Comparison of ENCODE assay signal across 8 cellular contexts in genomic region chr10:97849101-97849490, GRCh38. TPM values are rescaled to one million over a fixed set of nuclear protein-coding genes. Genes with fewer than 3 reads are reported as not detected.
DNase-seq lines count a peak whose midpoint lies in the region; ATAC-seq and TF ChIP-seq lines count a peak whose summit lies in the region.

No MANE protein-coding gene starts in this region.

- CTCF ChIA-PET in CD8-positive, alpha-beta memory T cell (lab: Charles Lee) = interaction anchor here (3.4 to 4.4 kb wide), 2 partner anchors 20 to 57 kb away, joined by 15 to 26 read pairs; no protein-coding TSS in a partner anchor
- CTCF ChIA-PET in activated B cell treated with CpG ODN at 0.5 μM for 24 hours (lab: Charles Lee) = no interaction called here

- peak overlapping the region; percentile 7 to 95 (median 78) for H3K27ac Mint-ChIP-seq in CD8-positive, alpha-beta memory T cell
- H3K27ac Mint-ChIP-seq in activated B cell treated with CpG ODN at 0.5 μM for 24 hours = no peak overlapping the region
- H3K27ac Mint-ChIP-seq in memory B cell = no peak overlapping the region

- H3K9me3 Mint-ChIP-seq in CD8-positive, alpha-beta memory T cell = no peaks in the 10 kb centered on the region
- H3K9me3 Mint-ChIP-seq in activated B cell treated with CpG ODN at 0.5 μM for 24 hours (no peaks in the 10 kb centered on the region), memory B cell (no peaks in the 10 kb centered on the region)

- intact Hi-C loops in activated B cell treated with CpG ODN at 0.5 μM for 24 hours (cut with micrococcal nuclease) = no loop called here

- TF ChIP-seq CTCF in activated B cell treated with CpG ODN at 0.5 μM for 24 hours (IDR thresholded peaks at IDR 0.05) (no peak), brain microvascular endothelial cell (IDR thresholded peaks at IDR 0.05; ENCODE audit: low read depth, low read length, missing control alignments) (no peak)

- peak overlapping the region; percentile 57 for H3K4me3 ChIP-seq in CD8-positive, alpha-beta memory T cell (ENCODE audit: low read length)
- H3K4me3 ChIP-seq in brain microvascular endothelial cell (ENCODE audit: low read depth, low read length) = no peak overlapping the region

- H3K36me3 ChIP-seq in CD8-positive, alpha-beta memory T cell (ENCODE audit: insufficient read depth, low read length) = no peaks in the 10 kb centered on the region
- no peaks in the 10 kb centered on the region for H3K36me3 ChIP-seq in brain microvascular endothelial cell (replicated peaks)

- H3K27me3 ChIP-seq in CD8-positive, alpha-beta memory T cell (ENCODE audit: insufficient read depth, low read length, poor library complexity, severe bottlenecking) = no peaks in the 10 kb centered on the region
- H3K27me3 ChIP-seq in brain microvascular endothelial cell (replicated peaks) = peaks cover 20% of the 10 kb centered on the region

- DNase-seq in CD8-positive, alpha-beta memory T cell = peak in 1 of 5 donors; percentile 24
- DNase-seq in LoVo (ENCODE audit: low spot score) (peak; percentile 6), activated B cell treated with CpG ODN at 0.5 μM for 24 hours (no peak), memory B cell (ENCODE audit: low spot score in 2 of 2) (no peak), brain microvascular endothelial cell (no peak), A172 (ENCODE audit: low spot score) (no peak)
- no peak for DNase-seq in activated effector memory CD4-positive, alpha-beta T cell treated with Interleukin-2 at 50 U/mL for 16 hours
- no peak for DNase-seq in effector CD8-positive, alpha-beta T cell (lab: John Stamatoyannopoulos, UW)

- ATAC-seq in activated B cell treated with CpG ODN at 0.5 μM for 24 hours (ENCODE audit: low read depth) (peak; percentile 16), memory B cell (ENCODE audit: low read depth) (no peak)

- H3K9me3 ChIP-seq in CD8-positive, alpha-beta memory T cell (ENCODE audit: low read length) = no peaks in the 10 kb centered on the region

- H3K27me3 Mint-ChIP-seq in CD8-positive, alpha-beta memory T cell = no peaks in the 10 kb centered on the region
- H3K27me3 Mint-ChIP-seq in activated B cell treated with CpG ODN at 0.5 μM for 24 hours = peaks cover 40% of the 10 kb centered on the region
- peaks cover 25% of the 10 kb centered on the region for H3K27me3 Mint-ChIP-seq in memory B cell

- in situ Hi-C loops in brain microvascular endothelial cell (cut with HindIII; ENCODE audit: low pct_ligation_motif_present, low sequenced_read_pairs) = no loop called here

- no peak overlapping the region for H3K27ac ChIP-seq in CD8-positive, alpha-beta memory T cell (ENCODE audit: low read depth, low read length)
- H3K27ac ChIP-seq in brain microvascular endothelial cell = no peak overlapping the region

- peaks cover 36 to 37% (median 36%) of the 10 kb centered on the region in 3 donors for H3K4me1 Mint-ChIP-seq in CD8-positive, alpha-beta memory T cell
- peaks cover 10% of the 10 kb centered on the region for H3K4me1 Mint-ChIP-seq in activated B cell treated with CpG ODN at 0.5 μM for 24 hours
- peaks cover 13% of the 10 kb centered on the region for H3K4me1 Mint-ChIP-seq in memory B cell

- POLR2A ChIA-PET in CD8-positive, alpha-beta memory T cell (lab: Charles Lee) = interaction anchor here (0.7 to 1.1 kb wide), 2 partner anchors 12 to 53 kb away, joined by 3 to 5 read pairs; no protein-coding TSS in a partner anchor
- POLR2A ChIA-PET in activated B cell treated with CpG ODN at 0.5 μM for 24 hours (lab: Charles Lee) = no interaction called here

- H3K36me3 Mint-ChIP-seq in CD8-positive, alpha-beta memory T cell = peaks cover 0 to 1% (median 0%) of the 10 kb centered on the region in 3 donors
- no peaks in the 10 kb centered on the region for H3K36me3 Mint-ChIP-seq in activated B cell treated with CpG ODN at 0.5 μM for 24 hours (ENCODE audit: low read depth)
- no peaks in the 10 kb centered on the region for H3K36me3 Mint-ChIP-seq in memory B cell

- peaks cover 34% of the 10 kb centered on the region for H3K4me1 ChIP-seq in CD8-positive, alpha-beta memory T cell (ENCODE audit: insufficient read depth, low read length)

- H3K4me3 Mint-ChIP-seq in CD8-positive, alpha-beta memory T cell = peak overlapping the region; percentile 84 to 94 (median 88)
- H3K4me3 Mint-ChIP-seq in activated B cell treated with CpG ODN at 0.5 μM for 24 hours (peak overlapping the region; percentile 81), memory B cell (peak overlapping the region; percentile 88)

RNA-seq across cellular contexts. Expression of gene GOLGA7B, which starts 0.5 kb away (rescaled TPM):
- under 1 TPM; 0.29 to 0.44 TPM for total RNA-seq in CD8-positive, alpha-beta memory T cell
- 0.62 TPM for polyA plus RNA-seq in CD8-positive, alpha-beta memory T cell
- total RNA-seq in activated B cell treated with CpG ODN at 0.5 μM for 24 hours = 0.04 TPM in 1 of 2 replicates, not detected in the other
- total RNA-seq in A172 (2014; rRNA removed; shearing (Covaris generic)) = 1.2 and 1.9 TPM in 2 replicates

Comparison
In these comparisons a context has a peak if more than half of its experiments do, and no peak if none do; other contexts are left out.
1. H3K27ac Mint-ChIP-seq: peak in CD8-positive, alpha-beta memory T cell (8 of 8); none in activated B cell treated with CpG ODN at 0.5 μM for 24 hours (single experiment) and memory B cell (single experiment).
2. Peak in every context shown above with its lines, with median percentiles within 50 percentile points of each other: H3K4me3 Mint-ChIP-seq.